9 cellular contexts compared by ENCODE assay signal in genomic region chr14:50363734-50364113, GRCh38. TPM values are rescaled to one million over a fixed set of nuclear protein-coding genes. Genes with fewer than 3 reads are reported as not detected.
DNase-seq lines count a peak whose midpoint lies in the region; ATAC-seq and TF ChIP-seq lines count a peak whose summit lies in the region.
"Had no signal": no experiment of that assay in that cellular context is flagged by ENCODE, and none has a peak within 500 bp of the region (broad histone marks: within the 10 kb centered on the region; RNA-seq: fewer than 3 reads in every experiment).

No MANE protein-coding gene starts in this region.

- H3K4me1 ChIP-seq in KMS-11 (ENCODE audit: low read depth, poor library complexity, severe bottlenecking) (peaks cover 14% of the 10 kb centered on the region), endodermal cell (ENCODE audit: control insufficient read depth, insufficient read depth, low read length) (no peaks in the 10 kb centered on the region)

- H2AFZ ChIP-seq in KMS-11 (ENCODE audit: low read depth), result peak overlapping the region; percentile 79; the same call in 1 of the 2 replicates

- TF ChIP-seq CTCF in GM06990 (IDR thresholded peaks at IDR 0.05; ENCODE audit: insufficient read depth, low read length, poor library complexity, severe bottlenecking) (no peak), KMS-11 (conservative IDR thresholded peaks at IDR 0.05; ENCODE audit: low read depth, low read length) (no peak), endodermal cell (conservative IDR thresholded peaks at IDR 0.05) (no peak)

- no peaks in the 10 kb centered on the region for H3K79me2 ChIP-seq in KMS-11 (ENCODE audit: insufficient read depth, low read depth)

- no peaks in the 10 kb centered on the region for H3K36me3 ChIP-seq in GM06990 (ENCODE audit: control insufficient read depth, insufficient read depth, low read length)
- no peaks in the 10 kb centered on the region for H3K36me3 ChIP-seq in KMS-11 (ENCODE audit: insufficient read depth)
- no peaks in the 10 kb centered on the region for H3K36me3 ChIP-seq in endodermal cell (ENCODE audit: control insufficient read depth, insufficient read depth, low read length)
- H3K36me3 ChIP-seq: SJSA1 had no signal

- peaks cover 33% of the 10 kb centered on the region for H3K4me1 Mint-ChIP-seq in activated T-cell treated with anti-CD3 and anti-CD28 coated beads, Interleukin-2, amount 50 U/mL, for 24 hours (ENCODE audit: low read depth)
- H3K4me1 Mint-ChIP-seq in endodermal cell, result peaks cover 2% of the 10 kb centered on the region

- peak overlapping the region; percentile 92 for H3K27ac Mint-ChIP-seq in activated T-cell treated with anti-CD3 and anti-CD28 coated beads, Interleukin-2, amount 50 U/mL, for 24 hours
- no peak overlapping the region for H3K27ac Mint-ChIP-seq in endodermal cell

- H3K9ac ChIP-seq in KMS-11, result peak overlapping the region; percentile 18; the same call in 1 of the 2 replicates
- H3K9ac ChIP-seq in endodermal cell (ENCODE audit: extremely low read depth, low read length, poor library complexity, severe bottlenecking), result no peak overlapping the region

- H3K9me3 Mint-ChIP-seq in activated T-cell treated with anti-CD3 and anti-CD28 coated beads, Interleukin-2, amount 50 U/mL, for 24 hours, result peaks cover 5% of the 10 kb centered on the region
- H3K9me3 Mint-ChIP-seq in endodermal cell, result peaks cover 4% of the 10 kb centered on the region

- H3K4me3 ChIP-seq in GM06990 (replicated peaks; ENCODE audit: low read depth, low read length) (peak overlapping the region; percentile 63), KMS-11 (IDR thresholded peaks at IDR 0.05; ENCODE audit: insufficient read depth, low read depth, low read length) (no peak overlapping the region), endodermal cell (ENCODE audit: low read length) (no peak overlapping the region)
- H3K4me3 ChIP-seq: SJSA1 had no signal

- 60 to 75% methylated on average over 3 of the region's 3 CpGs for WGBS in endodermal cell (ENCODE audit: insufficient coverage in 1 of 2, insufficient read length in 1 of 2), 2 experiments

- no peak overlapping the region for H3K27ac ChIP-seq in KMS-11
- H3K27ac ChIP-seq in endodermal cell (ENCODE audit: low read depth, low read length), result no peak overlapping the region
- H3K27ac ChIP-seq: SJSA1 had no signal

- H3K36me3 Mint-ChIP-seq in activated T-cell treated with anti-CD3 and anti-CD28 coated beads, Interleukin-2, amount 50 U/mL, for 24 hours (ENCODE audit: low read depth), result peaks cover 11% of the 10 kb centered on the region
- no peaks in the 10 kb centered on the region for H3K36me3 Mint-ChIP-seq in endodermal cell (ENCODE audit: low read depth)

- H3K4me3 Mint-ChIP-seq in activated T-cell treated with anti-CD3 and anti-CD28 coated beads, Interleukin-2, amount 50 U/mL, for 24 hours, result peak overlapping the region; percentile 83
- H3K4me3 Mint-ChIP-seq in endodermal cell, result no peak overlapping the region

- H3K27me3 Mint-ChIP-seq in activated T-cell treated with anti-CD3 and anti-CD28 coated beads, Interleukin-2, amount 50 U/mL, for 24 hours, result no peaks in the 10 kb centered on the region
- peaks cover 3% of the 10 kb centered on the region for H3K27me3 Mint-ChIP-seq in endodermal cell (ENCODE audit: insufficient read depth)

- no peaks in the 10 kb centered on the region for H4K20me1 ChIP-seq in KMS-11 (ENCODE audit: insufficient read depth)

- H3K9me3 ChIP-seq in endodermal cell (ENCODE audit: control insufficient read depth, low read length), result no peaks in the 10 kb centered on the region
- H3K9me3 ChIP-seq: SJSA1 had no signal

- DNase-seq in GM06990 (ENCODE audit: extremely low read depth, insufficient read length) (peak; percentile 55), hepatic stellate cell (ENCODE audit: low spot score) (peak; percentile 22), endodermal cell (no peak), NCI-H345 (lab: John Stamatoyannopoulos, UW) (no peak)
- DNase-seq in activated T-cell treated with anti-CD3 and anti-CD28 coated beads, Interleukin-2, amount 50 U/mL, for 24 hours, result peak; percentile 49
- peak; percentile 43 for DNase-seq in stimulated activated naive CD8-positive, alpha-beta T cell treated with anti-CD3 and anti-CD28 coated beads, Interleukin-15, Interleukin-2, amounts not matched to agents 100 U/mL and 50 U/mL, for 24 hours

- H3K4me2 ChIP-seq in KMS-11, result peak overlapping the region; percentile 74

- ATAC-seq in GM21528 (IDR thresholded peaks at IDR 0.05; ENCODE audit: low FRiP score, unreplicated experiment), result peak; percentile 95
- peak; percentile 95 for ATAC-seq in stimulated activated naive CD8-positive, alpha-beta T cell treated with anti-CD3 and anti-CD28 coated beads, Interleukin-15, Interleukin-2, amounts not matched to agents 100 U/mL and 50 U/mL, for 24 hours

- H3K27me3 ChIP-seq in GM06990 (replicated peaks; ENCODE audit: control insufficient read depth, insufficient read depth, low read length) (no peaks in the 10 kb centered on the region), KMS-11 (ENCODE audit: insufficient read depth, low read depth) (no peaks in the 10 kb centered on the region), endodermal cell (ENCODE audit: control insufficient read depth, insufficient read depth, low read length, poor library complexity, severe bottlenecking) (no peaks in the 10 kb centered on the region)
- H3K27me3 ChIP-seq: SJSA1 had no signal

RNA-seq across cellular contexts. Expression of gene CDKL1, which starts 33.0 kb away (rescaled TPM):
- total RNA-seq in endodermal cell, result 1 to 10 TPM; 1.5 to 2.6 TPM
- polyA plus RNA-seq in endodermal cell (2013, experiment 1 of 2), result 0.61 TPM
- 1.4 TPM for polyA plus RNA-seq in endodermal cell (2013, experiment 2 of 2)

RNA-seq across cellular contexts. Expression of gene DMAC2L, which starts 51.6 kb away (rescaled TPM):
- total RNA-seq in endodermal cell, result 10 to 100 TPM; 15.3 to 16.6 TPM
- polyA plus RNA-seq in endodermal cell (2013, experiment 1 of 2), result 16.2 TPM
- 12.4 TPM for polyA plus RNA-seq in endodermal cell (2013, experiment 2 of 2)

RNA-seq across cellular contexts. Expression of gene L2HGDH, which starts 51.7 kb away (rescaled TPM):
- total RNA-seq in endodermal cell, result 10 to 100 TPM; 15.9 to 23.2 TPM
- polyA plus RNA-seq in endodermal cell (2013, experiment 1 of 2), result 9.5 TPM
- polyA plus RNA-seq in endodermal cell (2013, experiment 2 of 2), result 8.9 TPM

Comparison
In these comparisons a context has a peak if more than half of its experiments do, and no peak if none do; other contexts are left out.
1. DNase-seq: peak in GM06990 (single experiment), activated T-cell treated with anti-CD3 and anti-CD28 coated beads, Interleukin-2, amount 50 U/mL, for 24 hours (single experiment), hepatic stellate cell (single experiment) and stimulated activated naive CD8-positive, alpha-beta T cell treated with anti-CD3 and anti-CD28 coated beads, Interleukin-15, Interleukin-2, amounts not matched to agents 100 U/mL and 50 U/mL, for 24 hours (single experiment); none in endodermal cell (single experiment) and NCI-H345 (single experiment).